ENCODE assay signal across 13 cellular contexts in genomic region chr3:121658716-121659435, GRCh38. TPM values are rescaled to one million over a fixed set of nuclear protein-coding genes. Genes with fewer than 3 reads are reported as not detected.
DNase-seq lines count a peak whose midpoint lies in the region; ATAC-seq and TF ChIP-seq lines count a peak whose summit lies in the region.
"Had no signal": no experiment of that assay in that cellular context is flagged by ENCODE, and none has a peak within 500 bp of the region (broad histone marks: within the 10 kb centered on the region; RNA-seq: fewer than 3 reads in every experiment).

No MANE protein-coding gene starts in this region.

- no peak overlapping the region for H3K4me3 ChIP-seq in BLaER1
- peak overlapping the region; percentile 94; the same call in 1 of the 2 replicates for H3K4me3 ChIP-seq in GM08714 (ENCODE audit: low read length)
- H3K4me3 ChIP-seq in right atrium auricular region = no peak overlapping the region

- H3K36me3 Mint-ChIP-seq in activated CD8-positive, alpha-beta T cell treated with anti-CD3 and anti-CD28 coated beads, Interleukin-2, amount 10 ng/mL, durations not matched to agents 7 days and 5 days (ENCODE audit: low read depth) = peaks cover 75% of the 10 kb centered on the region
- peaks cover 36% of the 10 kb centered on the region for H3K36me3 Mint-ChIP-seq in memory B cell

- H3K27ac ChIP-seq in BLaER1 = no peak overlapping the region
- H3K27ac ChIP-seq in right atrium auricular region = peak overlapping the region in 1 of 2 donors; percentile 76

- peak overlapping the region; percentile 93 for H3K4me3 Mint-ChIP-seq in activated CD8-positive, alpha-beta T cell treated with anti-CD3 and anti-CD28 coated beads, Interleukin-2, amount 10 ng/mL, durations not matched to agents 7 days and 5 days
- peak overlapping the region; percentile 99 for H3K4me3 Mint-ChIP-seq in memory B cell

- H3K36me3 ChIP-seq in BLaER1 (peaks cover 61% of the 10 kb centered on the region), right atrium auricular region (peaks cover 6% of the 10 kb centered on the region)

- POLR2A ChIA-PET in activated CD8-positive, alpha-beta T cell treated with anti-CD3 and anti-CD28 coated beads, Interleukin-2, amount 10 ng/mL, durations not matched to agents 7 days and 5 days (lab: Charles Lee) = interaction anchor here (0.6 to 2.9 kb wide), 6 partner anchors 11 to 169 kb away, joined by 3 to 20 read pairs (median 5); partner anchors contain the start of genes GOLGB1 and POLQ

- peak overlapping the region; percentile 94 for H3K4me2 ChIP-seq in BLaER1

- no peaks in the 10 kb centered on the region for H3K9me3 ChIP-seq in BLaER1
- no peaks in the 10 kb centered on the region for H3K9me3 ChIP-seq in right atrium auricular region

- H3K9ac ChIP-seq in BLaER1 = no peak overlapping the region

- no peaks in the 10 kb centered on the region for H3K27me3 Mint-ChIP-seq in activated CD8-positive, alpha-beta T cell treated with anti-CD3 and anti-CD28 coated beads, Interleukin-2, amount 10 ng/mL, durations not matched to agents 7 days and 5 days (ENCODE audit: low read depth)
- no peaks in the 10 kb centered on the region for H3K27me3 Mint-ChIP-seq in memory B cell
- H3K27me3 Mint-ChIP-seq: progenitor cell of endocrine pancreas had no signal

- no peaks in the 10 kb centered on the region for H3K9me3 Mint-ChIP-seq in activated CD8-positive, alpha-beta T cell treated with anti-CD3 and anti-CD28 coated beads, Interleukin-2, amount 10 ng/mL, durations not matched to agents 7 days and 5 days (ENCODE audit: insufficient read depth)
- no peaks in the 10 kb centered on the region for H3K9me3 Mint-ChIP-seq in memory B cell

- H3K4me1 Mint-ChIP-seq in activated CD8-positive, alpha-beta T cell treated with anti-CD3 and anti-CD28 coated beads, Interleukin-2, amount 10 ng/mL, durations not matched to agents 7 days and 5 days (ENCODE audit: low read depth) = peaks cover 71% of the 10 kb centered on the region
- H3K4me1 Mint-ChIP-seq in memory B cell = peaks cover 48% of the 10 kb centered on the region

- peak overlapping the region; percentile 100 for H3K27ac Mint-ChIP-seq in activated CD8-positive, alpha-beta T cell treated with anti-CD3 and anti-CD28 coated beads, Interleukin-2, amount 10 ng/mL, durations not matched to agents 7 days and 5 days
- peak overlapping the region; percentile 99 for H3K27ac Mint-ChIP-seq in memory B cell
- H3K27ac Mint-ChIP-seq: progenitor cell of endocrine pancreas had no signal

- no peak for TF ChIP-seq CTCF in right atrium auricular region (IDR thresholded peaks at IDR 0.05)

- H3K4me1 ChIP-seq in BLaER1 = peaks cover 43% of the 10 kb centered on the region
- H3K4me1 ChIP-seq in right atrium auricular region = peaks cover 0 to 28% of the 10 kb centered on the region in 2 donors

- DNase-seq in activated CD8-positive, alpha-beta T cell treated with anti-CD3 and anti-CD28 coated beads, Interleukin-2, amount 10 ng/mL, durations not matched to agents 7 days and 5 days = no peak
- DNase-seq in memory B cell (ENCODE audit: low spot score in 2 of 2) (no peak), GM19240 (ENCODE audit: insufficient read length, low spot score) (no peak), NCI-H187 treated with DMSO at 0.1 percent for 48 hours (lab: John Stamatoyannopoulos, UW) (no peak), right atrium auricular region (ENCODE audit: low spot score) (no peak), A172 (ENCODE audit: low spot score) (no peak)
- DNase-seq: activated CD4-positive, alpha-beta T cell treated with anti-CD3 and anti-CD28 coated beads, Interleukin-2, amount 50 U/mL, for 1 hour; amygdala; stimulated activated CD4-positive, alpha-beta T cell treated with anti-CD3 and anti-CD28 coated beads, Interleukin-2, amount 100 ng/mL, for 24 hours had no signal

- no peak for ATAC-seq in activated CD8-positive, alpha-beta T cell treated with anti-CD3 and anti-CD28 coated beads, Interleukin-2, amount 10 ng/mL, durations not matched to agents 7 days and 5 days
- ATAC-seq in memory B cell (ENCODE audit: low read depth) = no peak
- ATAC-seq: HCT116 had no signal

- CTCF ChIA-PET in activated CD8-positive, alpha-beta T cell treated with anti-CD3 and anti-CD28 coated beads, Interleukin-2, amount 10 ng/mL, durations not matched to agents 7 days and 5 days (lab: Charles Lee) = no interaction called here

- no peaks in the 10 kb centered on the region for H3K27me3 ChIP-seq in BLaER1
- H3K27me3 ChIP-seq in right atrium auricular region = no peaks in the 10 kb centered on the region

- H4K20me1 ChIP-seq in BLaER1 = no peaks in the 10 kb centered on the region

RNA-seq across cellular contexts. Expression of gene HCLS1, which starts 1.8 kb away (rescaled TPM):
- total RNA-seq in activated CD8-positive, alpha-beta T cell treated with anti-CD3 and anti-CD28 coated beads, Interleukin-2, amount 10 ng/mL, durations not matched to agents 7 days and 5 days = 100 to 1,000 TPM; 280 to 288 TPM
- total RNA-seq in right atrium auricular region = 10 to 100 TPM in 1 of 2 donors, 1 to 10 TPM in 1; 9.6 to 26.1 TPM
- total RNA-seq in A172 (2014; rRNA removed; shearing (Covaris generic)) = 0.24 and 0.83 TPM in 2 replicates

Comparison
In these comparisons a context has a peak if more than half of its experiments do, and no peak if none do; other contexts are left out.
1. RNA of gene HCLS1, which starts 1.8 kb away (total RNA-seq): 280 to 288 TPM in activated CD8-positive, alpha-beta T cell treated with anti-CD3 and anti-CD28 coated beads, Interleukin-2, amount 10 ng/mL, durations not matched to agents 7 days and 5 days; 9.6 to 26.1 TPM in right atrium auricular region and 0.24 to 0.83 TPM in A172; every median in the first group is over 10 times any median in the second.